Comparison of ENCODE assay signal across 1 cellular context in the genomic region with DNA sequence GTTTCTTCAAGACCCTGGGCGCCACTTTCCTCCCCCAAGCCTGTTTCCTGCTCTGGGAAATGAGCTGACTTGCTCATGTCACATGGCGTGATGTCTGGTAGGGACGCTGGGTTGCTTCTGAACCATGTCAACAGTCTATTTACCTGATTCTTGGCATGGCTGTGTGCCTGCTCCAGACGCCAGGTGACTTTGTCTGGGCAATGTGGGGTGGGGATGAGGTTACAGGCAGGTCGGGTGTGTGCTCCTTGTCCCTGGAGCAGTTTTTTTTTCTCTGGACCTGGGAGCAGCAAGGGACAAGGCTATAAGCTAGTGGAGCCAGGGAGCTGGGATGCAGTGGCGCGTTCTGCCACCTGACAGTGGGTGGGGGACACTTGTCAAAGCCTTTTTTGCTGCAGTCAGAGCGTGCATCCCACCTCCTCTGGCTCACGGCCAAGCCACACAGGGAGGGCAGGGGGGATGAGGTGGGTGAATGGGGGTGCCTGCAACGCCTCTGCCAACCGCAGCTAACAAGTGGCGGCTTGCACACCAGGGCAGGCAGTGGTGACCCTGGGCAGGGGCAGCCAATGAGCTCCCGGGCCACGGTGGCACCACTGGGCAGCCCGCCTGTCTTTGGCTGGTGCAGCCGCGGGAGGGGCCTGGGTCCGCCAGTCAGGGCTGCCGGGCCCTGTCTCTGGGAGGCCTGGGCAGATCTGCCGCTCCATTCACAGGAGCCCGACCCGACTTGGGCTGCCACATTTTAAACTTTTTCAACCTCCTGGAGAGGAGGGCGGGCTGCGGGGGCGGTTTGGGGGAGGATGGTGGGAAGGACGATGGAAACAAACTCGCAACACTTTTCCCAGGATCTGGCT.
TF ChIP-seq lines count a peak whose summit lies in the region.

No MANE protein-coding gene starts in this region.

TF ChIP-seq in HepG2, 621 proteins besides CTCF, POLR2A, EP300 and RAD21 (continued from another document and continues in another):
- TF ChIP-seq, protein P1, sequence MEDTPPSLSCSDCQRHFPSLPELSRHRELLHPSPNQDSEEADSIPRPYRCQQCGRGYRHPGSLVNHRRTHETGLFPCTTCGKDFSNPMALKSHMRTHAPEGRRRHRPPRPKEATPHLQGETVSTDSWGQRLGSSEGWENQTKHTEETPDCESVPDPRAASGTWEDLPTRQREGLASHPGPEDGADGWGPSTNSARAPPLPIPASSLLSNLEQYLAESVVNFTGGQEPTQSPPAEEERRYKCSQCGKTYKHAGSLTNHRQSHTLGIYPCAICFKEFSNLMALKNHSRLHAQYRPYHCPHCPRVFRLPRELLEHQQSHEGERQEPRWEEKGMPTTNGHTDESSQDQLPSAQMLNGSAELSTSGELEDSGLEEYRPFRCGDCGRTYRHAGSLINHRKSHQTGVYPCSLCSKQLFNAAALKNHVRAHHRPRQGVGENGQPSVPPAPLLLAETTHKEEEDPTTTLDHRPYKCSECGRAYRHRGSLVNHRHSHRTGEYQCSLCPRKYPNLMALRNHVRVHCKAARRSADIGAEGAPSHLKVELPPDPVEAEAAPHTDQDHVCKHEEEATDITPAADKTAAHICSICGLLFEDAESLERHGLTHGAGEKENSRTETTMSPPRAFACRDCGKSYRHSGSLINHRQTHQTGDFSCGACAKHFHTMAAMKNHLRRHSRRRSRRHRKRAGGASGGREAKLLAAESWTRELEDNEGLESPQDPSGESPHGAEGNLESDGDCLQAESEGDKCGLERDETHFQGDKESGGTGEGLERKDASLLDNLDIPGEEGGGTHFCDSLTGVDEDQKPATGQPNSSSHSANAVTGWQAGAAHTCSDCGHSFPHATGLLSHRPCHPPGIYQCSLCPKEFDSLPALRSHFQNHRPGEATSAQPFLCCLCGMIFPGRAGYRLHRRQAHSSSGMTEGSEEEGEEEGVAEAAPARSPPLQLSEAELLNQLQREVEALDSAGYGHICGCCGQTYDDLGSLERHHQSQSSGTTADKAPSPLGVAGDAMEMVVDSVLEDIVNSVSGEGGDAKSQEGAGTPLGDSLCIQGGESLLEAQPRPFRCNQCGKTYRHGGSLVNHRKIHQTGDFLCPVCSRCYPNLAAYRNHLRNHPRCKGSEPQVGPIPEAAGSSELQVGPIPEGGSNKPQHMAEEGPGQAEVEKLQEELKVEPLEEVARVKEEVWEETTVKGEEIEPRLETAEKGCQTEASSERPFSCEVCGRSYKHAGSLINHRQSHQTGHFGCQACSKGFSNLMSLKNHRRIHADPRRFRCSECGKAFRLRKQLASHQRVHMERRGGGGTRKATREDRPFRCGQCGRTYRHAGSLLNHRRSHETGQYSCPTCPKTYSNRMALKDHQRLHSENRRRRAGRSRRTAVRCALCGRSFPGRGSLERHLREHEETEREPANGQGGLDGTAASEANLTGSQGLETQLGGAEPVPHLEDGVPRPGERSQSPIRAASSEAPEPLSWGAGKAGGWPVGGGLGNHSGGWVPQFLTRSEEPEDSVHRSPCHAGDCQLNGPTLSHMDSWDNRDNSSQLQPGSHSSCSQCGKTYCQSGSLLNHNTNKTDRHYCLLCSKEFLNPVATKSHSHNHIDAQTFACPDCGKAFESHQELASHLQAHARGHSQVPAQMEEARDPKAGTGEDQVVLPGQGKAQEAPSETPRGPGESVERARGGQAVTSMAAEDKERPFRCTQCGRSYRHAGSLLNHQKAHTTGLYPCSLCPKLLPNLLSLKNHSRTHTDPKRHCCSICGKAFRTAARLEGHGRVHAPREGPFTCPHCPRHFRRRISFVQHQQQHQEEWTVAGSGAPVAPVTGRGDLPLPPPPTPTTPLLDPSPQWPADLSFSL (CRISPR knock-in tag; IDR thresholded peaks at IDR 0.05), result no peak
- TF ChIP-seq GATAD2A (CRISPR knock-in tag; IDR thresholded peaks at IDR 0.05) (peak; percentile 45; the same call in 1 of the 2 replicates), ATF1 (CRISPR knock-in tag; IDR thresholded peaks at IDR 0.05) (no peak), PAXIP1 (CRISPR knock-in tag; conservative IDR thresholded peaks at IDR 0.05) (peak; percentile 59; the same call in 1 of the 2 replicates), ZNF780A (CRISPR knock-in tag; IDR thresholded peaks at IDR 0.05) (no peak), MIER3 (CRISPR knock-in tag; IDR thresholded peaks at IDR 0.05; ENCODE audit: borderline replicate concordance) (peak; percentile 60; the same call in 1 of the 2 replicates), ZBED4 (CRISPR knock-in tag; IDR thresholded peaks at IDR 0.05; ENCODE audit: borderline replicate concordance) (no peak), DNMT1 (CRISPR knock-in tag; IDR thresholded peaks at IDR 0.05) (0 out of 2 replicates have a peak, but pooled peaks have one; percentile 23), ZNF562 (CRISPR knock-in tag; IDR thresholded peaks at IDR 0.05; ENCODE audit: borderline replicate concordance) (no peak), ZNF276 (CRISPR knock-in tag; IDR thresholded peaks at IDR 0.05; ENCODE audit: low read depth) (no peak), ZNF33B (CRISPR knock-in tag; IDR thresholded peaks at IDR 0.05) (0 out of 2 replicates have a peak, but pooled peaks have one; percentile 64), ZNF451 (CRISPR knock-in tag; IDR thresholded peaks at IDR 0.05) (0 out of 2 replicates have a peak, but pooled peaks have one; percentile 23), POGZ (CRISPR knock-in tag; IDR thresholded peaks at IDR 0.05) (no peak), ZNF10 (CRISPR knock-in tag; IDR thresholded peaks at IDR 0.05; ENCODE audit: borderline replicate concordance, low read depth) (no peak), RBAK (CRISPR knock-in tag; IDR thresholded peaks at IDR 0.05) (peak; percentile 70; the same call in 1 of the 2 replicates), FOXO1 (CRISPR knock-in tag; IDR thresholded peaks at IDR 0.05) (no peak), KLF6 (CRISPR knock-in tag; IDR thresholded peaks at IDR 0.05) (0 out of 2 replicates have a peak, but pooled peaks have one; percentile 31), ZSCAN9 (CRISPR knock-in tag; IDR thresholded peaks at IDR 0.05; ENCODE audit: borderline replicate concordance) (no peak; the same call in 1 of the 2 replicates), U2AF2 (IDR thresholded peaks at IDR 0.05; ENCODE audit: low read depth, low read length) (no peak), ZC3H13 (CRISPR knock-in tag; IDR thresholded peaks at IDR 0.05) (no peak), ZBTB26 (CRISPR knock-in tag; IDR thresholded peaks at IDR 0.05; ENCODE audit: borderline replicate concordance) (no peak), SRF (IDR thresholded peaks at IDR 0.05; ENCODE audit: low read depth, low read length) (no peak), ZBTB8A (CRISPR knock-in tag; IDR thresholded peaks at IDR 0.05; ENCODE audit: borderline replicate concordance, low read depth) (no peak), SOX13 (IDR thresholded peaks at IDR 0.05) (0 out of 2 replicates have a peak, but pooled peaks have one; percentile 11), SOX13 (CRISPR knock-in tag; conservative IDR thresholded peaks at IDR 0.05 in 1 of 2, IDR thresholded peaks at IDR 0.05 in 1 of 2) (peak in 1 of 2 experiments; percentile 37; a peak in 1 of 4 replicates)
- TF ChIP-seq, protein P2, sequence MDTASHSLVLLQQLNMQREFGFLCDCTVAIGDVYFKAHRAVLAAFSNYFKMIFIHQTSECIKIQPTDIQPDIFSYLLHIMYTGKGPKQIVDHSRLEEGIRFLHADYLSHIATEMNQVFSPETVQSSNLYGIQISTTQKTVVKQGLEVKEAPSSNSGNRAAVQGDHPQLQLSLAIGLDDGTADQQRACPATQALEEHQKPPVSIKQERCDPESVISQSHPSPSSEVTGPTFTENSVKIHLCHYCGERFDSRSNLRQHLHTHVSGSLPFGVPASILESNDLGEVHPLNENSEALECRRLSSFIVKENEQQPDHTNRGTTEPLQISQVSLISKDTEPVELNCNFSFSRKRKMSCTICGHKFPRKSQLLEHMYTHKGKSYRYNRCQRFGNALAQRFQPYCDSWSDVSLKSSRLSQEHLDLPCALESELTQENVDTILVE (CRISPR knock-in tag; IDR thresholded peaks at IDR 0.05), result no peak
- TF ChIP-seq, protein P3, sequence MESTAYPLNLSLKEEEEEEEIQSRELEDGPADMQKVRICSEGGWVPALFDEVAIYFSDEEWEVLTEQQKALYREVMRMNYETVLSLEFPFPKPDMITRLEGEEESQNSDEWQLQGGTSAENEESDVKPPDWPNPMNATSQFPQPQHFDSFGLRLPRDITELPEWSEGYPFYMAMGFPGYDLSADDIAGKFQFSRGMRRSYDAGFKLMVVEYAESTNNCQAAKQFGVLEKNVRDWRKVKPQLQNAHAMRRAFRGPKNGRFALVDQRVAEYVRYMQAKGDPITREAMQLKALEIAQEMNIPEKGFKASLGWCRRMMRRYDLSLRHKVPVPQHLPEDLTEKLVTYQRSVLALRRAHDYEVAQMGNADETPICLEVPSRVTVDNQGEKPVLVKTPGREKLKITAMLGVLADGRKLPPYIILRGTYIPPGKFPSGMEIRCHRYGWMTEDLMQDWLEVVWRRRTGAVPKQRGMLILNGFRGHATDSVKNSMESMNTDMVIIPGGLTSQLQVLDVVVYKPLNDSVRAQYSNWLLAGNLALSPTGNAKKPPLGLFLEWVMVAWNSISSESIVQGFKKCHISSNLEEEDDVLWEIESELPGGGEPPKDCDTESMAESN (CRISPR knock-in tag; conservative IDR thresholded peaks at IDR 0.05), result no peak
- TF ChIP-seq, protein P4, sequence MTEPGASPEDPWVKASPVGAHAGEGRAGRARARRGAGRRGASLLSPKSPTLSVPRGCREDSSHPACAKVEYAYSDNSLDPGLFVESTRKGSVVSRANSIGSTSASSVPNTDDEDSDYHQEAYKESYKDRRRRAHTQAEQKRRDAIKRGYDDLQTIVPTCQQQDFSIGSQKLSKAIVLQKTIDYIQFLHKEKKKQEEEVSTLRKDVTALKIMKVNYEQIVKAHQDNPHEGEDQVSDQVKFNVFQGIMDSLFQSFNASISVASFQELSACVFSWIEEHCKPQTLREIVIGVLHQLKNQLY (CRISPR knock-in tag; IDR thresholded peaks at IDR 0.05), result no peak
